30 cellular contexts compared by ENCODE assay signal in genomic region chr5:152070591-152070990, GRCh38.
"Had no signal": no experiment of that assay in that cellular context is flagged by ENCODE, and none has a peak within 500 bp of the region (broad histone marks: within the 10 kb centered on the region; RNA-seq: fewer than 3 reads in every experiment).

No MANE protein-coding gene starts in this region.

- H3K9ac ChIP-seq: neural progenitor cell, parathyroid adenoma had no signal

- H3K27ac Mint-ChIP-seq: naive thymus-derived CD4-positive, alpha-beta T cell; natural killer cell; nephron; neural progenitor cell; progenitor cell of endocrine pancreas; stimulated activated memory B cell treated with anti-CD40 and anti-IgM and Interleukin-4, amounts not matched to agents 10 μg/mL and 1 μg/mL and 100 μg/mL, for 72 hours; stimulated activated naive CD8-positive, alpha-beta T cell treated with anti-CD3 and anti-CD28 coated beads, Interleukin-15, amount 100 ng/mL, for 72 hours; type B pancreatic cell had no signal

- H3K36me3 ChIP-seq: neural progenitor cell, ovary, right lobe of liver, sigmoid colon, thoracic aorta, thyroid gland, transverse colon, upper lobe of right lung, uterus had no signal

- H3K4me1 Mint-ChIP-seq: naive thymus-derived CD4-positive, alpha-beta T cell; natural killer cell; stimulated activated memory B cell treated with anti-CD40 and anti-IgM and Interleukin-4, amounts not matched to agents 10 μg/mL and 1 μg/mL and 100 μg/mL, for 72 hours; stimulated activated naive CD8-positive, alpha-beta T cell treated with anti-CD3 and anti-CD28 coated beads, Interleukin-15, amount 100 ng/mL, for 72 hours had no signal

- H3K27ac ChIP-seq: neural progenitor cell, ovary, parathyroid adenoma, psoas muscle, right lobe of liver, sigmoid colon, thoracic aorta, thyroid gland, transverse colon, upper lobe of right lung, uterus had no signal

- H3K4me3 ChIP-seq: neural progenitor cell, ovary, psoas muscle, right lobe of liver, sigmoid colon, thoracic aorta, thyroid gland, transverse colon, upper lobe of right lung, uterus had no signal

- H3K4me1 ChIP-seq: parathyroid adenoma, psoas muscle, right lobe of liver, sigmoid colon, thyroid gland, transverse colon, upper lobe of right lung, uterus had no signal

- H3K9me3 ChIP-seq: ovary, psoas muscle, right lobe of liver, sigmoid colon, thoracic aorta, thyroid gland, transverse colon, upper lobe of right lung, uterus had no signal

- DNase-seq: naive thymus-derived CD4-positive, alpha-beta T cell; natural killer cell; occipital lobe; ovary; posterior cingulate gyrus; psoas muscle; right cardiac atrium; right lobe of liver; sigmoid colon; small intestine; stimulated activated CD4-positive, alpha-beta T cell treated with anti-CD3 and anti-CD28 coated beads, Interleukin-15, amount 100 ng/mL, for 24 hours; stimulated activated CD4-positive, alpha-beta T cell treated with anti-CD3 and anti-CD28 coated beads, Interleukin-2, amount 100 ng/mL, for 24 hours; stimulated activated CD4-positive, alpha-beta T cell treated with anti-CD3 and anti-CD28 coated beads, Interleukin-2, amount 100 ng/mL, for 48 hours; stimulated activated CD4-positive, alpha-beta T cell treated with anti-CD3 and anti-CD28 coated beads, Interleukin-4, amount 100 ng/mL, for 24 hours; stimulated activated CD8-positive, alpha-beta memory T cell treated with anti-CD3 and anti-CD28 coated beads, Interleukin-4, amount 100 ng/mL, for 48 hours; stimulated activated naive CD4-positive, alpha-beta T cell; stimulated activated naive CD8-positive, alpha-beta T cell treated with anti-CD3 and anti-CD28 coated beads, Interleukin-15, amount 100 ng/mL, for 72 hours; stimulated activated naive CD8-positive, alpha-beta T cell treated with anti-CD3 and anti-CD28 coated beads, Interleukin-15, Interleukin-2, amounts not matched to agents 100 U/mL and 50 U/mL, for 24 hours; substantia nigra; thyroid gland; transverse colon; upper lobe of right lung; uterus had no signal

- H3K36me3 Mint-ChIP-seq: natural killer cell; neural progenitor cell; stimulated activated memory B cell treated with anti-CD40 and anti-IgM and Interleukin-4, amounts not matched to agents 10 μg/mL and 1 μg/mL and 100 μg/mL, for 72 hours; type B pancreatic cell had no signal

- H3K9me3 Mint-ChIP-seq: natural killer cell; nephron; stimulated activated memory B cell treated with anti-CD40 and anti-IgM and Interleukin-4, amounts not matched to agents 10 μg/mL and 1 μg/mL and 100 μg/mL, for 72 hours; type B pancreatic cell had no signal

- H3K4me3 Mint-ChIP-seq: naive thymus-derived CD4-positive, alpha-beta T cell; natural killer cell; nephron; neural progenitor cell; stimulated activated memory B cell treated with anti-CD40 and anti-IgM and Interleukin-4, amounts not matched to agents 10 μg/mL and 1 μg/mL and 100 μg/mL, for 72 hours; stimulated activated naive CD8-positive, alpha-beta T cell treated with anti-CD3 and anti-CD28 coated beads, Interleukin-15, amount 100 ng/mL, for 72 hours; type B pancreatic cell had no signal

- H3K27me3 ChIP-seq: ovary, right lobe of liver, sigmoid colon, thyroid gland, transverse colon, upper lobe of right lung, uterus had no signal
